In the genomic region with DNA sequence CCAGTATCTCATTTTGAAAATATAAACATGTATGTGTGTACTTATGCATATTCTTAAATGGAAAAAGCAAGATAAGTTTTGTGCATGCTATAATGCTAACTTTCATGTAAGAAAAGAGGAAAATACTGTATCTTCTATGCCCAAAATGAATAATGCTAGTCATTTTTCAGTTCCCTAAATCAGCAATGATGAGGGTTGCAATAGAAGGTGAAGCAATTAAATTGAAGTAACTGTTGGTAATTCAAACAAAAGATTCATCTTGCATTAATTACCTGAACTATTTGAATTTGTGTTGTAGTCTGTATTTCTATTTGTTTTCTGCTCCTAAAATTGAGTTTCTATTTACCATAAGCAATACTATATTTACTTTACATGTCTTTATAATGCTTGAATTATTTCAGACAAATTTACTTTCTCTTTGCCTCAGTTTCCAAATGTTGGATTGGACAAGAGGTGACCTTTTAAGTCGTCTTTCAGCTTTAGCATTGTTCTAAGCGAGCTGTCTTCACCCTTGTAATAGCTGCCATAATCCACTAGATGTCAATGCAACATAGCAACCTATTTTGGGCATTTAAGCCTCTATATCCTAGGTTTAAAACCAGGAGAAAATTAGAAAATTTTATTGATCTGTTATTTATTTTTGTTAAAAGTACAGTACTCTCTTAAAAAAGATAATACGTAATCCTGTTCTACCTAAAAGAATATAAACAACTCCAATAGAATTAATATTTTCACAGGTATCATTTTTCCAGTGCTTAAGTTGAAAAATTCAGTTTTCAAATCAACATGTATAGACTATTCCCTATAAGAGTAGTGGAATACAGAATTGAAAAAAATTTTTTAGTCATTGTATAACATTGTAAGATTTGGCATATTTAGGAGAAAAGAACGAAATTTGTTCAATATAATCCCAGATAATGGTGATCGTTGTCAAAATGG, we compare ENCODE assay signal across 8 cellular contexts. TPM values are rescaled to one million over a fixed set of nuclear protein-coding genes. Genes with fewer than 3 reads are reported as not detected.
DNase-seq lines count a peak whose midpoint lies in the region; ATAC-seq and TF ChIP-seq lines count a peak whose summit lies in the region.

No MANE protein-coding gene starts in this region.

- TF ChIP-seq CTCF in OCI-LY7 (conservative IDR thresholded peaks at IDR 0.05; ENCODE audit: low read length): peak; percentile 97

- H3K4me3 ChIP-seq in OCI-LY7 (ENCODE audit: low read depth, low read length, poor library complexity, severe bottlenecking): no peak overlapping the region
- H3K4me3 ChIP-seq in mesenchymal stem cell (ENCODE audit: insufficient read depth in 1 of 2, low read depth in 1 of 2, low read length in 2 of 2): no peak overlapping the region

- no peak overlapping the region for H2BK15ac ChIP-seq in mesenchymal stem cell (ENCODE audit: low read depth, poor library complexity, severe bottlenecking)

- no peak overlapping the region for H3K18ac ChIP-seq in mesenchymal stem cell (ENCODE audit: low read depth in 1 of 2, low read length in 2 of 2)

- peak; percentile 17 to 58 for DNase-seq in NCI-H446 (lab: John Stamatoyannopoulos, UW)
- DNase-seq in NCI-H446 treated with DMSO at 0.1 percent for 48 hours (lab: John Stamatoyannopoulos, UW): no peak
- peak; percentile 66 for DNase-seq in OCI-LY7 (ENCODE audit: low spot score)
- DNase-seq in dermis microvascular lymphatic vessel endothelial cell (ENCODE audit: low read depth in 2 of 2): peak; percentile 52 to 71
- DNase-seq in mesenchymal stem cell: peak; percentile 65

- 31% methylated on average over 2 of the region's 5 CpGs for WGBS in mesenchymal stem cell

- H3K9ac ChIP-seq in mesenchymal stem cell (ENCODE audit: low read length): no peak overlapping the region

- H2AFZ ChIP-seq in OCI-LY7 (ENCODE audit: low read length): no peak overlapping the region
- no peak overlapping the region for H2AFZ ChIP-seq in mesenchymal stem cell (ENCODE audit: low read depth, low read length)

- no peak overlapping the region for H3K4ac ChIP-seq in mesenchymal stem cell (ENCODE audit: low read depth in 1 of 2, low read length in 2 of 2)

- no peak overlapping the region for H3K4me2 ChIP-seq in OCI-LY7 (ENCODE audit: low read length)
- H3K4me2 ChIP-seq in mesenchymal stem cell (ENCODE audit: low read length, poor library complexity, severe bottlenecking): no peak overlapping the region

- no peaks in the 10 kb centered on the region for H3K36me3 ChIP-seq in OCI-LY7 (ENCODE audit: insufficient read depth, low read length)
- no peaks in the 10 kb centered on the region for H3K36me3 ChIP-seq in mesenchymal stem cell (ENCODE audit: control insufficient read depth in 1 of 2, insufficient read depth in 2 of 2, low read depth in 1 of 2, low read length in 2 of 2)

- BruUV-seq in OCI-LY7 (replicated peaks; lab: Mats Ljungman, UMichigan): no TSS peak

- no peak overlapping the region for H4K8ac ChIP-seq in mesenchymal stem cell (ENCODE audit: low read length)

- H3K14ac ChIP-seq in mesenchymal stem cell (ENCODE audit: low read length in 2 of 2): no peak overlapping the region

- CTCF ChIA-PET in OCI-LY7 (lab: Charles Lee; ENCODE audit: unreplicated experiment): no interaction called here

- H2AK5ac ChIP-seq in mesenchymal stem cell (ENCODE audit: low read length, severe bottlenecking): no peak overlapping the region

- intact Hi-C loops in OCI-LY7 (cut with micrococcal nuclease; ENCODE audit: unreplicated experiment): loop anchor here (1.0 to 5.0 kb wide), 4 partner anchors 43 to 370 kb away; no protein-coding TSS in a partner anchor

- H3K4me1 ChIP-seq in OCI-LY7 (ENCODE audit: insufficient read depth, low read length, poor library complexity, severe bottlenecking): no peaks in the 10 kb centered on the region
- H3K4me1 ChIP-seq in mesenchymal stem cell (ENCODE audit: control insufficient read depth, insufficient read depth, low read depth, low read length): peaks cover 1% of the 10 kb centered on the region

- H2BK120ac ChIP-seq in mesenchymal stem cell (ENCODE audit: low read depth, low read length): no peak overlapping the region

- no peak overlapping the region for H3K23ac ChIP-seq in mesenchymal stem cell (ENCODE audit: low read length in 2 of 2)

- POLR2A ChIA-PET in OCI-LY7 (lab: Charles Lee): interaction anchor here (0.7 to 1.4 kb wide), 3 partner anchors 10 to 883 kb away, joined by 3 to 5 read pairs (median 5); no protein-coding TSS in a partner anchor

- no peak overlapping the region for H2BK5ac ChIP-seq in mesenchymal stem cell (ENCODE audit: low read depth, low read length, poor library complexity, severe bottlenecking)

- ATAC-seq in HG03378 (IDR thresholded peaks at IDR 0.05; ENCODE audit: unreplicated experiment) (peak; percentile 51), HG02852 (IDR thresholded peaks at IDR 0.05; ENCODE audit: unreplicated experiment) (no peak), HG02970 (IDR thresholded peaks at IDR 0.05; ENCODE audit: low FRiP score, unreplicated experiment) (no peak)

- peaks cover 0 to 8% of the 10 kb centered on the region in 2 experiments for H3K27me3 ChIP-seq in mesenchymal stem cell (ENCODE audit: control insufficient read depth in 1 of 2, insufficient read depth in 1 of 2, low read length in 2 of 2)

- no peak overlapping the region for H3K27ac ChIP-seq in OCI-LY7 (ENCODE audit: low read depth, low read length, poor library complexity, severe bottlenecking)
- H3K27ac ChIP-seq in mesenchymal stem cell (ENCODE audit: low read length, poor library complexity, severe bottlenecking): no peak overlapping the region

- no peaks in the 10 kb centered on the region for H3K9me2 ChIP-seq in OCI-LY7 (ENCODE audit: insufficient read depth, low read length)

- H4K91ac ChIP-seq in mesenchymal stem cell (ENCODE audit: low read length): no peak overlapping the region

- H3K9me3 ChIP-seq in OCI-LY7 (ENCODE audit: low read length) (no peaks in the 10 kb centered on the region), mesenchymal stem cell (ENCODE audit: control insufficient read depth, low read length) (no peaks in the 10 kb centered on the region)

- H4K20me1 ChIP-seq in OCI-LY7 (ENCODE audit: insufficient read depth, low read length): no peaks in the 10 kb centered on the region

- H3K79me1 ChIP-seq in mesenchymal stem cell (replicated peaks; ENCODE audit: low read length, poor library complexity, severe bottlenecking): no peaks in the 10 kb centered on the region

- H3K79me2 ChIP-seq in OCI-LY7 (ENCODE audit: insufficient read depth, low read depth, low read length): no peaks in the 10 kb centered on the region

- no peak overlapping the region for H2BK12ac ChIP-seq in mesenchymal stem cell (ENCODE audit: low read length in 2 of 2)

RNA-seq across cellular contexts. Expression of a gene that starts 52.3 kb away (rescaled TPM):
- total RNA-seq in OCI-LY7 (2014; rRNA removed; shearing (Covaris generic)): 23.2 and 25.6 TPM in 2 replicates
- total RNA-seq in OCI-LY7 (2022) (22.8 and 23.6 TPM in 2 replicates), dermis microvascular lymphatic vessel endothelial cell (56.6 and 75.0 TPM in 2 replicates)
- polyA plus RNA-seq in mesenchymal stem cell (2013, experiment 1 of 2): 41.2 TPM
- polyA plus RNA-seq in mesenchymal stem cell (2013, experiment 2 of 2): 43.6 TPM
